Comparison of ENCODE assay signal across 30 cellular contexts in the genomic region with DNA sequence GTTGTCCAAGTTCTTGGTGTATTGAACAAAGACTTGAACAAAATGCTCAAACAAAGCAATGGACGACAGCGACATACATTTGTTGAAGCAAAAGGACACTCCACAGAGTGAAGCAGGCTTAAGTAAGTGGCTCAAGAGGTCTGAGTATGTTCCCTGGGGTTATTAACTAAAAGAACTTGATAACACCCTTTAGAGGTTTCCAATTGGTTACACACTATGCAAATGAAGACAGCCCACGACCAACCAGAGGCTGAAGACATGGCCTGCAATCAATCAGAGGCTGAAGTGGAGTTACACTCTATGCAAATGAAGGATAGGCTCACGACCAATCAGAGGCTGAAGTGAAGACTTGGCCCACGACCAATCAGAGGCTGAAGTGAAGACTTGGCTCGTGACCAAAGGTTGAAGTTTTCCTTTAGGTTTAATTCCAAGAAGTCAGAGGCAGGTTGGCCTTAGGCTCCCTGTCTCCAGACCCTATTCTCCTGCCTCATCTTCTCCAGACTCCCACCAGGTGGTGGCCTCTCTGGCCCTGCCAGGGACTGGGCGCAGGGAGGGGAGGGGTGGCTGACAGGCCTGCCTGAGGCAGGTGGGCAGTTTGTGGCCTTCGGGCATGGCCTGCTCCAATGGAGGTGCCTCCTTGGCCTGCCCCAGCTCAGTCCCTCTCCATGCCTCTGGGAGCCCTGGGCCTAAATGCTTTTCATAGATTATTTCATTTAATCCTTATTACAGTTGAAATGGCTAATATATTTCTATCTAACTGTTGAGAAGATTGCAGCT. TPM values are rescaled to one million over a fixed set of nuclear protein-coding genes. Genes with fewer than 3 reads are reported as not detected.
"Had no signal": no experiment of that assay in that cellular context is flagged by ENCODE, and none has a peak within 500 bp of the region (broad histone marks: within the 10 kb centered on the region; RNA-seq: fewer than 3 reads in every experiment).

No MANE protein-coding gene starts in this region.

- H3K4me3 ChIP-seq: heart left ventricle, left ventricle myocardium inferior, mucosa of descending colon, right atrium auricular region, right lobe of liver, stomach, thoracic aorta, tibial nerve, uterus had no signal

- H3K27ac Mint-ChIP-seq: immature natural killer cell; memory B cell; naive thymus-derived CD8-positive, alpha-beta T cell; nephron; stimulated activated naive B cell treated with anti-CD40 and anti-IgM and Interleukin-4, amounts not matched to agents 10 μg/mL and 1 μg/mL and 100 μg/mL, for 72 hours; type B pancreatic cell had no signal

- ATAC-seq: left colon; mucosa of descending colon; naive thymus-derived CD8-positive, alpha-beta T cell; right lobe of liver; stimulated activated naive B cell treated with anti-CD40 and anti-IgM and Interleukin-4, amounts not matched to agents 10 μg/mL and 1 μg/mL and 100 μg/mL, for 72 hours; stimulated activated naive CD8-positive, alpha-beta T cell treated with anti-CD3 and anti-CD28 coated beads, Interleukin-15, Interleukin-2, amounts not matched to agents 100 U/mL and 50 U/mL, for 24 hours had no signal

- H3K36me3 ChIP-seq: heart left ventricle, left ventricle myocardium inferior, right atrium auricular region, right lobe of liver, stomach, thoracic aorta, tibial nerve, uterus had no signal

- H3K27me3 ChIP-seq: heart left ventricle, right atrium auricular region, right lobe of liver, stomach, tibial nerve, uterus had no signal

- H3K9me3 ChIP-seq: heart left ventricle, left ventricle myocardium inferior, mucosa of descending colon, right atrium auricular region, right lobe of liver, stomach, thoracic aorta, tibial nerve, uterus had no signal

- H3K36me3 Mint-ChIP-seq: immature natural killer cell; naive thymus-derived CD8-positive, alpha-beta T cell; stimulated activated naive B cell treated with anti-CD40 and anti-IgM and Interleukin-4, amounts not matched to agents 10 μg/mL and 1 μg/mL and 100 μg/mL, for 72 hours; type B pancreatic cell had no signal

- DNase-seq: heart left ventricle; hypothalamus; immature natural killer cell; kidney; left colon; left ventricle myocardium inferior; midbrain; mucosa of descending colon; naive thymus-derived CD8-positive, alpha-beta T cell; occipital lobe; right lobe of liver; stimulated activated CD4-positive, alpha-beta T cell treated with anti-CD3 and anti-CD28 coated beads, Interleukin-12 subunit alpha, Interleukin-12 subunit beta, amount 100 ng/mL, for 4 hours; stimulated activated CD4-positive, alpha-beta T cell treated with anti-CD3 and anti-CD28 coated beads, Interleukin-15, amount 100 ng/mL, for 24 hours; stimulated activated CD4-positive, alpha-beta T cell treated with anti-CD3 and anti-CD28 coated beads, Interleukin-2, amount 100 ng/mL, for 24 hours; stimulated activated CD4-positive, alpha-beta T cell treated with anti-CD3 and anti-CD28 coated beads, Interleukin-4, amount 100 ng/mL, for 1 hour; stimulated activated naive B cell treated with anti-CD40 and anti-IgM and Interleukin-4, amounts not matched to agents 10 μg/mL and 1 μg/mL and 100 μg/mL, for 72 hours; stimulated activated naive CD8-positive, alpha-beta T cell treated with anti-CD3 and anti-CD28 coated beads, Interleukin-15, Interleukin-2, amounts not matched to agents 100 U/mL and 50 U/mL, for 24 hours; stomach; uterus had no signal

- H3K4me1 ChIP-seq: heart left ventricle, left ventricle myocardium inferior, parathyroid adenoma, right atrium auricular region, right lobe of liver, stomach, uterus had no signal

- H3K4me1 Mint-ChIP-seq: immature natural killer cell; memory B cell; naive thymus-derived CD8-positive, alpha-beta T cell; nephron; neural crest cell; stimulated activated naive B cell treated with anti-CD40 and anti-IgM and Interleukin-4, amounts not matched to agents 10 μg/mL and 1 μg/mL and 100 μg/mL, for 72 hours had no signal

- H3K27ac ChIP-seq: heart left ventricle, left ventricle myocardium inferior, parathyroid adenoma, right atrium auricular region, right lobe of liver, stomach, thoracic aorta, tibial nerve, uterus had no signal

- H3K9me3 Mint-ChIP-seq: memory B cell, nephron, type B pancreatic cell had no signal

- H3K4me3 Mint-ChIP-seq: immature natural killer cell; memory B cell; naive thymus-derived CD8-positive, alpha-beta T cell; nephron; neural crest cell; stimulated activated naive B cell treated with anti-CD40 and anti-IgM and Interleukin-4, amounts not matched to agents 10 μg/mL and 1 μg/mL and 100 μg/mL, for 72 hours; type B pancreatic cell had no signal

RNA-seq across cellular contexts. Expression of gene CCDC169, which starts 38.1 kb away (rescaled TPM):
- total RNA-seq: naive thymus-derived CD8-positive, alpha-beta T cell; right lobe of liver; thoracic aorta had no signal

RNA-seq across cellular contexts. Expression of gene SOHLH2, which starts 45.2 kb away (rescaled TPM):
- total RNA-seq: left colon; left ventricle myocardium inferior; lower leg skin; mesenteric fat pad; naive thymus-derived CD8-positive, alpha-beta T cell; osteocyte; right lobe of liver; thoracic aorta had no signal
